ENCODE assay signal across 20 cellular contexts in the genomic region with DNA sequence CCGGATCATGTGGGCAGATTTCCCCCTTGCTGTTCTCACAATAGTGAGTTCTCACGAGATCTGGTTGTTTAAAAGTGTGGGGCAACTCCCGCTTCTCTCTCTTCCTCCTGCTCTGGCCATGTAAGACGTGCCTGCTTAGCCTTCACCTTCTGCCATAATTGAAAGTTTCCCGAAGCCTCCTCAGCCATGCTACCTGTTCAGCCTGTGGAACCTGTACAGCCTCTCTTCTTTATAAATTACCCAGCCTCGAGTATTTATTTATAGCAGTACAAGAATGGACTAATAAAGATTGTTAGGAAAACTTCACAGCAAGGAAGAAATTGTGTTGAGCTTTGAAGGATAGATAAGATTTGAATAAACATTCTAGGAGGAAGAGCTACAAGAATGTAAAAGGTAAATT. TPM values are rescaled to one million over a fixed set of nuclear protein-coding genes. Genes with fewer than 3 reads are reported as not detected.
A peak's percentile ranks its signal among the peaks of the same experiment; 100 is the strongest.
DNase-seq lines count a peak whose midpoint lies in the region; TF ChIP-seq lines count a peak whose summit lies in the region.
"Had no signal": no experiment of that assay in that cellular context is flagged by ENCODE, and none has a peak within 500 bp of the region (broad histone marks: within the 10 kb centered on the region; RNA-seq: fewer than 3 reads in every experiment).

No MANE protein-coding gene starts in this region.

- H3K4me3 Mint-ChIP-seq in glutamatergic neuron (ENCODE audit: unreplicated experiment) = no peak overlapping the region
- H3K4me3 Mint-ChIP-seq: B cell; CD8-positive, alpha-beta memory T cell; HFFc6 had no signal

- TF ChIP-seq EP300 in ovary (IDR thresholded peaks at IDR 0.05) = no peak

- DNase-seq in ACHN = peak; percentile 20
- no peak for DNase-seq in D341Med (ENCODE audit: low spot score)
- DNase-seq in glutamatergic neuron = no peak
- DNase-seq in ovary = no peak
- DNase-seq: CD8-positive, alpha-beta memory T cell; DMS 273 treated with DMSO at 0.1 percent for 48 hours; GF-D8; HFFc6; KBM-7; NCI-H1048; NCI-H1436 treated with DMSO at 0.1 percent for 48 hours; NCI-H2029 treated with DMSO at 0.1 percent for 48 hours; NCI-H2171 treated with DMSO at 0.1 percent for 48 hours; NCI-H446 treated with DMSO at 0.1 percent for 48 hours; NK-92 treated with Interleukin-12 subunit alpha and Interleukin-12 subunit beta, amount 100 ng/mL, for 24 hours; SHP77 had no signal

- H3K36me3 Mint-ChIP-seq in glutamatergic neuron (ENCODE audit: unreplicated experiment) = no peaks in the 10 kb centered on the region

- H3K27me3 ChIP-seq in neutrophil = no peaks in the 10 kb centered on the region
- no peaks in the 10 kb centered on the region for H3K27me3 ChIP-seq in ovary

- H3K4me3 ChIP-seq in neutrophil (ENCODE audit: low read depth in 1 of 2, low read length in 1 of 2) (no peak overlapping the region), ovary (no peak overlapping the region)

- peak overlapping the region; percentile 95 for H3K27ac ChIP-seq in C4-2B
- peak overlapping the region; percentile 77 for H3K27ac ChIP-seq in VCaP
- peak overlapping the region; percentile 45 for H3K27ac ChIP-seq in neutrophil
- H3K27ac ChIP-seq in ovary = no peak overlapping the region

- 85 to 89% (median 86%) methylated on average over 6 of the region's 6 CpGs for WGBS in ovary, 3 donors

- peaks cover 2% of the 10 kb centered on the region for H3K27me3 Mint-ChIP-seq in glutamatergic neuron (ENCODE audit: unreplicated experiment)
- H3K27me3 Mint-ChIP-seq: B cell; CD8-positive, alpha-beta memory T cell had no signal

- H3K9me3 ChIP-seq in neutrophil (no peaks in the 10 kb centered on the region), ovary (no peaks in the 10 kb centered on the region)

- H3K27ac Mint-ChIP-seq in glutamatergic neuron (ENCODE audit: unreplicated experiment) = no peak overlapping the region
- H3K27ac Mint-ChIP-seq: B cell, HFFc6 had no signal

- TF ChIP-seq POLR2A in ovary (IDR thresholded peaks at IDR 0.05) = no peak

- H3K4me1 Mint-ChIP-seq in glutamatergic neuron (ENCODE audit: low read depth, unreplicated experiment) = no peaks in the 10 kb centered on the region

- H3K36me3 ChIP-seq in neutrophil (peaks cover 74% of the 10 kb centered on the region), ovary (no peaks in the 10 kb centered on the region)

- in situ Hi-C loops in ACHN (cut with HindIII; ENCODE audit: low pct_ligation_motif_present, low pct_unique_long_range_greater_than_20kb, low sequenced_read_pairs) = no loop called here

- no peaks in the 10 kb centered on the region for H3K9me3 Mint-ChIP-seq in glutamatergic neuron (ENCODE audit: unreplicated experiment)
- H3K9me3 Mint-ChIP-seq: CD8-positive, alpha-beta memory T cell; HFFc6 had no signal

- TF ChIP-seq CTCF in C4-2B (conservative IDR thresholded peaks at IDR 0.05) (no peak), VCaP (conservative IDR thresholded peaks at IDR 0.05) (no peak), neutrophil (IDR thresholded peaks at IDR 0.05) (no peak), glutamatergic neuron (IDR thresholded peaks at IDR 0.05; ENCODE audit: partially characterized antibody, unreplicated experiment) (no peak), ovary (IDR thresholded peaks at IDR 0.05) (no peak)

- H3K4me1 ChIP-seq in neutrophil (ENCODE audit: control insufficient read depth in 1 of 2, insufficient read depth in 1 of 2, low read depth in 1 of 2, low read length in 1 of 2) (no peaks in the 10 kb centered on the region), ovary (ENCODE audit: insufficient read depth) (peaks cover 4% of the 10 kb centered on the region)

- intact Hi-C loops in ovary (cut with DNase I) = no loop called here

RNA-seq across cellular contexts. Expression of a gene that starts 52.1 kb away (rescaled TPM):
- 86.4 TPM for total RNA-seq in glutamatergic neuron (ENCODE audit: unreplicated experiment)
- total RNA-seq in ovary = 10 to 100 TPM; 44.5 to 69.9 (median 62.0) TPM
- polyA plus RNA-seq in ovary = 10 to 100 TPM; 11.6 to 21.9 TPM

Comparison
In these comparisons a context has a peak if more than half of its experiments do, and no peak if none do; other contexts are left out.
1. H3K27ac ChIP-seq: peak in C4-2B (single experiment), VCaP (single experiment) and neutrophil (single experiment); none in ovary (0 of 2).